ENCODE assay signal across 11 cellular contexts in genomic region chr9:133354766-133355165, GRCh38. TPM values are rescaled to one million over a fixed set of nuclear protein-coding genes. Genes with fewer than 3 reads are reported as not detected.
DNase-seq lines count a peak whose midpoint lies in the region; ATAC-seq and TF ChIP-seq lines count a peak whose summit lies in the region.
"Had no signal": no experiment of that assay in that cellular context is flagged by ENCODE, and none has a peak within 500 bp of the region (broad histone marks: within the 10 kb centered on the region; RNA-seq: fewer than 3 reads in every experiment).

No MANE protein-coding gene starts in this region.

- peaks cover 63% of the 10 kb centered on the region for H3K36me3 ChIP-seq in BLaER1
- H3K36me3 ChIP-seq: uterus had no signal

- H3K27me3 Mint-ChIP-seq in T-helper 17 cell, result no peaks in the 10 kb centered on the region

- peak overlapping the region; percentile 97 for H3K27ac ChIP-seq in BLaER1
- H3K27ac ChIP-seq: uterus had no signal

- H3K4me1 ChIP-seq in BLaER1, result peaks cover 80% of the 10 kb centered on the region

- peak overlapping the region; percentile 94 for H3K4me2 ChIP-seq in BLaER1

- TF ChIP-seq CTCF in HFF-Myc (IDR thresholded peaks at IDR 0.05; ENCODE audit: low read depth, low read length, missing control alignments), result no peak

- DNase-seq in HFF-Myc (ENCODE audit: extremely low read depth, low read depth) (no peak), T-helper 17 cell (no peak), left lobe of liver (ENCODE audit: low spot score) (no peak), ureter (ENCODE audit: low spot score) (no peak), HuH-7 (ENCODE audit: low spot score) (no peak)
- DNase-seq in effector CD4-positive, alpha-beta T cell, result no peak
- DNase-seq: stimulated activated CD4-positive, alpha-beta T cell treated with anti-CD3 and anti-CD28 coated beads, Interleukin-4, amount 100 ng/mL, for 1 hour; uterus had no signal

- H3K4me3 Mint-ChIP-seq in T-helper 17 cell, result peak overlapping the region; percentile 93

- peaks cover 20% of the 10 kb centered on the region for H3K4me1 Mint-ChIP-seq in T-helper 17 cell

- ATAC-seq in T-helper 17 cell, result no peak
- peak; percentile 39 for ATAC-seq in left lobe of liver
- ATAC-seq in HG02642 (IDR thresholded peaks at IDR 0.05; ENCODE audit: poor library complexity, unreplicated experiment), result no peak
- ATAC-seq: Panc1 had no signal

- H3K9me3 ChIP-seq in BLaER1 (no peaks in the 10 kb centered on the region), T-helper 17 cell (ENCODE audit: control insufficient read depth, low read length, poor library complexity, severe bottlenecking) (no peaks in the 10 kb centered on the region)
- H3K9me3 ChIP-seq: uterus had no signal

- H3K4me3 ChIP-seq in BLaER1, result 0 out of 2 replicates have a peak overlapping the region, but pooled peaks have one; percentile 81
- H3K4me3 ChIP-seq in HFF-Myc (replicated peaks; ENCODE audit: low read depth, low read length), result peak overlapping the region; percentile 88

- H3K36me3 Mint-ChIP-seq in T-helper 17 cell (ENCODE audit: low read depth), result peaks cover 5% of the 10 kb centered on the region

- H3K27ac Mint-ChIP-seq in T-helper 17 cell, result peak overlapping the region; percentile 34

- H4K20me1 ChIP-seq in BLaER1, result peaks cover 87% of the 10 kb centered on the region

- peak overlapping the region; percentile 97; the same call in 1 of the 2 replicates for H3K9ac ChIP-seq in BLaER1

- no peaks in the 10 kb centered on the region for H3K27me3 ChIP-seq in BLaER1
- H3K27me3 ChIP-seq: uterus had no signal

RNA-seq across cellular contexts. Expression of gene SURF1, which starts 1.5 kb away (rescaled TPM):
- total RNA-seq in T-helper 17 cell (10 to 100 TPM; 34.9 to 46.9 TPM), left lobe of liver (59.9 TPM), ureter (42.2 TPM)

RNA-seq across cellular contexts. Expression of gene SURF2, which starts 1.6 kb away (rescaled TPM):
- 10 to 100 TPM; 14.1 to 16.0 TPM for total RNA-seq in T-helper 17 cell
- 9.0 TPM for total RNA-seq in left lobe of liver
- 26.0 TPM for total RNA-seq in ureter

RNA-seq across cellular contexts. Expression of gene RPL7A, which starts 6.7 kb away (rescaled TPM):
- total RNA-seq in T-helper 17 cell (1,000 to 10,000 TPM; 2,417 to 2,552 TPM), left lobe of liver (609 TPM), ureter (2,501 TPM)

RNA-seq across cellular contexts. Expression of gene MED22, which starts 6.8 kb away (rescaled TPM):
- total RNA-seq in T-helper 17 cell, result 10 to 100 TPM; 23.4 to 23.6 TPM
- 10.3 TPM for total RNA-seq in left lobe of liver
- 31.2 TPM for total RNA-seq in ureter

RNA-seq across cellular contexts. Expression of gene SURF6, which starts 18.8 kb away (rescaled TPM):
- total RNA-seq in T-helper 17 cell (10 to 100 TPM; 13.6 to 14.0 TPM), left lobe of liver (9.7 TPM), ureter (19.6 TPM)
